Comparison of ENCODE assay signal across 13 cellular contexts in genomic region chr11:93734427-93735222, GRCh38. TPM values are rescaled to one million over a fixed set of nuclear protein-coding genes. Genes with fewer than 3 reads are reported as not detected.
A peak's percentile ranks its signal among the peaks of the same experiment; 100 is the strongest.
DNase-seq lines count a peak whose midpoint lies in the region; ATAC-seq, FAIRE-seq and TF ChIP-seq lines count a peak whose summit lies in the region.
"Had no signal": no experiment of that assay in that cellular context is flagged by ENCODE, and none has a peak within 500 bp of the region (broad histone marks: within the 10 kb centered on the region; RNA-seq: fewer than 3 reads in every experiment).

No MANE protein-coding gene starts in this region.

- intact Hi-C loops in OCI-LY7 (cut with micrococcal nuclease; ENCODE audit: unreplicated experiment), result no loop called here
- intact Hi-C loops in mammary epithelial cell (cut with micrococcal nuclease), result loop anchor here (5.0 kb wide), 1 partner anchor 72 kb away; the partner anchor contains the start of gene CEP295
- intact Hi-C loops in cardiac septum (cut with DNase I), result no loop called here

- TF ChIP-seq CTCF in OCI-LY7 (conservative IDR thresholded peaks at IDR 0.05; ENCODE audit: low read length) (no peak), mammary epithelial cell (conservative IDR thresholded peaks at IDR 0.05 in 1 of 2, IDR thresholded peaks at IDR 0.05 in 1 of 2; ENCODE audit: extremely low read depth in 1 of 2, insufficient read depth in 1 of 2, low read depth in 1 of 2, low read length in 2 of 2) (no peak), smooth muscle cell (IDR thresholded peaks at IDR 0.05; ENCODE audit: borderline replicate concordance, insufficient read depth, poor library complexity, severe bottlenecking) (no peak)

- no peak for ATAC-seq in activated T-cell treated with anti-CD3 and anti-CD28 coated beads, Interleukin-2, amount 50 U/mL, for 4 hours
- ATAC-seq: esophagus mucosa, mucosa of descending colon had no signal

- no peaks in the 10 kb centered on the region for H3K9me3 ChIP-seq in OCI-LY7 (ENCODE audit: low read length)
- H3K9me3 ChIP-seq in mammary epithelial cell (replicated peaks; ENCODE audit: insufficient read depth, low read length), result no peaks in the 10 kb centered on the region
- no peaks in the 10 kb centered on the region for H3K9me3 ChIP-seq in smooth muscle cell (replicated peaks; ENCODE audit: low read depth)
- H3K9me3 ChIP-seq: mucosa of descending colon, upper lobe of left lung had no signal

- H4K20me1 ChIP-seq in OCI-LY7 (ENCODE audit: insufficient read depth, low read length) (peaks cover 97% of the 10 kb centered on the region), mammary epithelial cell (ENCODE audit: insufficient read depth, low read length) (peaks cover 34% of the 10 kb centered on the region), smooth muscle cell (ENCODE audit: low read depth) (peaks cover 100% of the 10 kb centered on the region)

- peaks cover 80% of the 10 kb centered on the region for H3F3A ChIP-seq in smooth muscle cell (ENCODE audit: low read depth)

- H2AFZ ChIP-seq in OCI-LY7 (ENCODE audit: low read length) (no peak overlapping the region), mammary epithelial cell (ENCODE audit: low read depth, low read length) (no peak overlapping the region), smooth muscle cell (ENCODE audit: low read depth) (no peak overlapping the region)

- POLR2A ChIA-PET in OCI-LY7 (lab: Charles Lee), result interaction anchor here (0.9 to 2.4 kb wide), 2 partner anchors 14 to 49 kb away, joined by 3 to 11 read pairs; partner anchors contain the start of gene MED17

- H3K36me3 Mint-ChIP-seq in activated T-cell treated with anti-CD3 and anti-CD28 coated beads, Interleukin-2, amount 50 U/mL, for 4 hours (ENCODE audit: insufficient read depth), result peaks cover 77% of the 10 kb centered on the region

- H3K36me3 ChIP-seq in OCI-LY7 (ENCODE audit: insufficient read depth, low read length) (peaks cover 100% of the 10 kb centered on the region), mammary epithelial cell (ENCODE audit: insufficient read depth, low read length) (peaks cover 91% of the 10 kb centered on the region), smooth muscle cell (ENCODE audit: low read depth) (peaks cover 53% of the 10 kb centered on the region)

- CTCF ChIA-PET in OCI-LY7 (lab: Charles Lee; ENCODE audit: unreplicated experiment), result no interaction called here
- CTCF ChIA-PET in mammary epithelial cell (lab: Charles Lee; ENCODE audit: low non-redundant PET), result no interaction called here

- H3K9me2 ChIP-seq in OCI-LY7 (ENCODE audit: insufficient read depth, low read length), result no peaks in the 10 kb centered on the region

- 89% methylated on average over 1 of the region's 1 CpG for WGBS in mammary epithelial cell (ENCODE audit: low coverage, missing lambda C conversion rate)
- 89% methylated on average over 1 of the region's 1 CpG for WGBS in smooth muscle cell (ENCODE audit: low lambda C conversion rate)

- H3K27me3 Mint-ChIP-seq in activated T-cell treated with anti-CD3 and anti-CD28 coated beads, Interleukin-2, amount 50 U/mL, for 4 hours (ENCODE audit: low read depth), result no peaks in the 10 kb centered on the region

- H3K9ac ChIP-seq in mammary epithelial cell (ENCODE audit: insufficient read depth, low read length) (no peak overlapping the region), smooth muscle cell (ENCODE audit: low read depth) (no peak overlapping the region)

- H3K4me3 ChIP-seq in OCI-LY7 (ENCODE audit: low read depth, low read length, poor library complexity, severe bottlenecking) (peak overlapping the region; percentile 96), mammary epithelial cell (replicated peaks in 1 of 3; ENCODE audit: insufficient read depth in 1 of 3, low read depth in 2 of 3, low read length in 3 of 3) (no peak overlapping the region), smooth muscle cell (no peak overlapping the region)
- H3K4me3 ChIP-seq: mucosa of descending colon, upper lobe of left lung had no signal

- peaks cover 57% of the 10 kb centered on the region for H3K4me1 Mint-ChIP-seq in activated T-cell treated with anti-CD3 and anti-CD28 coated beads, Interleukin-2, amount 50 U/mL, for 4 hours (ENCODE audit: low read depth)

- H3K4me2 ChIP-seq in OCI-LY7 (ENCODE audit: low read length) (peak overlapping the region; percentile 87), mammary epithelial cell (ENCODE audit: insufficient read depth, low read depth, low read length) (peak overlapping the region; percentile 22), smooth muscle cell (no peak overlapping the region)

- H3K4me1 ChIP-seq in OCI-LY7 (ENCODE audit: insufficient read depth, low read length, poor library complexity, severe bottlenecking) (peaks cover 67% of the 10 kb centered on the region), mammary epithelial cell (ENCODE audit: insufficient read depth, low read length) (peaks cover 17% of the 10 kb centered on the region), smooth muscle cell (ENCODE audit: low read depth) (peaks cover 43% of the 10 kb centered on the region)

- in situ Hi-C loops in mammary epithelial cell (cut with MboI; ENCODE audit: low sequenced_read_pairs in 2 of 2), result no loop called here

- no peaks in the 10 kb centered on the region for H3K9me3 Mint-ChIP-seq in activated T-cell treated with anti-CD3 and anti-CD28 coated beads, Interleukin-2, amount 50 U/mL, for 4 hours

- no peak for DNase-seq in activated T-cell treated with anti-CD3 and anti-CD28 coated beads, Interleukin-2, amount 50 U/mL, for 4 hours
- DNase-seq in activated T-cell treated with anti-CD3 and anti-CD28 coated beads, Interleukin-2, amount 50 U/mL, for 48 hours, result no peak
- DNase-seq in OCI-LY7 (ENCODE audit: low spot score), result no peak
- DNase-seq in mammary epithelial cell, result no peak
- no peak for DNase-seq in smooth muscle cell (lab: John Stamatoyannopoulos, UW; ENCODE audit: unreplicated experiment)
- no peak for DNase-seq in GM12892 (ENCODE audit: insufficient read length)
- DNase-seq in cardiac septum (ENCODE audit: low spot score), result no peak
- no peak for DNase-seq in effector CD8-positive, alpha-beta T cell (lab: John Stamatoyannopoulos, UW)
- DNase-seq: mucosa of descending colon, NCI-H1105 treated with DMSO at 0.1 percent for 48 hours, NCI-H774, upper lobe of left lung had no signal

- no peaks in the 10 kb centered on the region for H3K27me3 ChIP-seq in mammary epithelial cell (ENCODE audit: insufficient read depth, low read length)
- no peaks in the 10 kb centered on the region for H3K27me3 ChIP-seq in smooth muscle cell (ENCODE audit: low read depth)
- H3K27me3 ChIP-seq: upper lobe of left lung had no signal

- no TSS peak for BruUV-seq in OCI-LY7 (replicated peaks; lab: Mats Ljungman, UMichigan)
- BruUV-seq in mammary epithelial cell (replicated peaks; lab: Mats Ljungman, UMichigan), result no TSS peak

- TF ChIP-seq POLR2A in GM12892 (IDR thresholded peaks at IDR 0.05; ENCODE audit: low read depth, low read length), result no peak; the same call in none of the 2 replicates

- no peak for FAIRE-seq in GM12892 (lab: Jason Lieb, UNC)

- dilution Hi-C loops in mammary epithelial cell (cut with HindIII; ENCODE audit: low sequenced_read_pairs), result no loop called here

- H3K79me2 ChIP-seq in OCI-LY7 (ENCODE audit: insufficient read depth, low read depth, low read length), result peaks cover 71% of the 10 kb centered on the region
- H3K79me2 ChIP-seq in mammary epithelial cell (ENCODE audit: insufficient read depth, low read length), result peaks cover 75% of the 10 kb centered on the region
- peaks cover 51% of the 10 kb centered on the region for H3K79me2 ChIP-seq in smooth muscle cell (ENCODE audit: low read depth)

- peak overlapping the region; percentile 100 for H3K4me3 Mint-ChIP-seq in activated T-cell treated with anti-CD3 and anti-CD28 coated beads, Interleukin-2, amount 50 U/mL, for 4 hours

- H3K27ac ChIP-seq in OCI-LY7 (ENCODE audit: low read depth, low read length, poor library complexity, severe bottlenecking) (no peak overlapping the region), mammary epithelial cell (ENCODE audit: insufficient read depth, low read depth, low read length) (no peak overlapping the region), smooth muscle cell (ENCODE audit: low read depth) (peak overlapping the region; percentile 43)
- H3K27ac ChIP-seq: upper lobe of left lung had no signal

RNA-seq across cellular contexts. Expression of gene TAF1D, which starts 6.7 kb away (rescaled TPM):
- total RNA-seq in activated T-cell treated with anti-CD3 and anti-CD28 coated beads, Interleukin-2, amount 50 U/mL, for 4 hours, result 100 to 1,000 TPM; 258 to 292 (median 288) TPM
- total RNA-seq in OCI-LY7 (2014; rRNA removed; shearing (Covaris generic)), result 201 and 206 TPM in 2 replicates
- total RNA-seq in OCI-LY7 (2022) (276 and 285 TPM in 2 replicates), mammary epithelial cell (100 to 1,000 TPM; 167 to 198 TPM), smooth muscle cell (216 and 232 TPM in 2 replicates), cardiac septum (41.1 TPM)
- polyA plus RNA-seq in mammary epithelial cell (41.8 TPM), smooth muscle cell (36.9 and 57.6 TPM in 2 replicates)
- 39.2 TPM for polyA minus RNA-seq in mammary epithelial cell
- 181 TPM for polyA plus RNA-seq in GM12892 (2012; ENCODE audit: missing spikeins)

RNA-seq across cellular contexts. Expression of gene C11orf54, which starts 6.8 kb away (rescaled TPM):
- total RNA-seq in activated T-cell treated with anti-CD3 and anti-CD28 coated beads, Interleukin-2, amount 50 U/mL, for 4 hours, result 10 to 100 TPM; 13.5 to 32.1 (median 24.5) TPM
- total RNA-seq in OCI-LY7 (2014; rRNA removed; shearing (Covaris generic)), result 25.8 and 29.5 TPM in 2 replicates
- 35.5 and 42.7 TPM in 2 replicates for total RNA-seq in OCI-LY7 (2022)
- 10 to 100 TPM in 1 of 2 donors, 1 to 10 TPM in 1; 8.2 to 10.2 TPM for total RNA-seq in mammary epithelial cell
- 2.6 TPM for polyA plus RNA-seq in mammary epithelial cell
- polyA minus RNA-seq in mammary epithelial cell, result not detected
- 12.3 and 13.4 TPM in 2 replicates for total RNA-seq in smooth muscle cell
- polyA plus RNA-seq in smooth muscle cell, result 6.3 and 8.5 TPM in 2 replicates
- polyA plus RNA-seq in GM12892 (2012; ENCODE audit: missing spikeins), result 28.9 TPM
- total RNA-seq in cardiac septum, result 19.9 TPM

RNA-seq across cellular contexts. Expression of gene MED17, which starts 49.5 kb away (rescaled TPM):
- total RNA-seq in activated T-cell treated with anti-CD3 and anti-CD28 coated beads, Interleukin-2, amount 50 U/mL, for 4 hours, result 10 to 100 TPM; 52.7 to 54.9 (median 54.8) TPM
- 21.8 and 23.0 TPM in 2 replicates for total RNA-seq in OCI-LY7 (2014; rRNA removed; shearing (Covaris generic))
- total RNA-seq in OCI-LY7 (2022), result 31.1 and 33.3 TPM in 2 replicates
- 10 to 100 TPM; 27.8 to 30.2 TPM for total RNA-seq in mammary epithelial cell
- 15.4 TPM for polyA plus RNA-seq in mammary epithelial cell
- polyA minus RNA-seq in mammary epithelial cell, result 14.1 TPM
- total RNA-seq in smooth muscle cell, result 30.6 and 38.3 TPM in 2 replicates
- 20.2 and 24.9 TPM in 2 replicates for polyA plus RNA-seq in smooth muscle cell
- 19.8 TPM for polyA plus RNA-seq in GM12892 (2012; ENCODE audit: missing spikeins)
- total RNA-seq in cardiac septum, result 24.3 TPM
